Comparison of ENCODE assay signal across 8 cellular contexts in genomic region chr17:79842656-79843474, GRCh38. TPM values are rescaled to one million over a fixed set of nuclear protein-coding genes. Genes with fewer than 3 reads are reported as not detected.
DNase-seq lines count a peak whose midpoint lies in the region; ATAC-seq, FAIRE-seq and TF ChIP-seq lines count a peak whose summit lies in the region.

No MANE protein-coding gene starts in this region.

- no peak overlapping the region for H3K27ac ChIP-seq in pancreas

- no TSS peak for BruUV-seq in Calu3 (replicated peaks; lab: Mats Ljungman, UMichigan)

- in situ Hi-C loops in HAP-1 (cut with MboI; ENCODE audit: low sequenced_read_pairs) = no loop called here

- H3K4me3 Mint-ChIP-seq in Calu3 (ENCODE audit: low read depth, unreplicated experiment) = peak overlapping the region; percentile 64
- peak overlapping the region; percentile 71 for H3K4me3 Mint-ChIP-seq in central memory CD8-positive, alpha-beta T cell

- DNase-seq in Calu3 = no peak
- peak; percentile 64 for DNase-seq in NB4 (ENCODE audit: low read depth)
- peak; percentile 13 to 21 for DNase-seq in central memory CD8-positive, alpha-beta T cell (ENCODE audit: low spot score in 2 of 2)
- peak in 2 of 6 donors; percentile 32 for DNase-seq in pancreas
- no peak for DNase-seq in HAP-1 (ENCODE audit: low spot score in 2 of 2)
- no peak for DNase-seq in hypothalamus (lab: John Stamatoyannopoulos, UW)

- H3K36me3 ChIP-seq in pancreas (no peaks in the 10 kb centered on the region), HAP-1 (replicated peaks) (no peaks in the 10 kb centered on the region)

- CTCF ChIA-PET in Calu3 (lab: Charles Lee) = interaction anchor here (0.6 kb wide), 1 partner anchor 781 kb away, joined by 6 read pairs; no protein-coding TSS in a partner anchor

- H3K36me3 Mint-ChIP-seq in Calu3 (ENCODE audit: insufficient read depth, unreplicated experiment) = peaks cover 43% of the 10 kb centered on the region
- peaks cover 30% of the 10 kb centered on the region for H3K36me3 Mint-ChIP-seq in central memory CD8-positive, alpha-beta T cell (ENCODE audit: insufficient read depth)

- intact Hi-C loops in Calu3 (cut with micrococcal nuclease; ENCODE audit: unreplicated experiment) = no loop called here
- intact Hi-C loops in pancreas (cut with DNase I) = no loop called here

- no peak for ATAC-seq in central memory CD8-positive, alpha-beta T cell (replicated peaks; ENCODE audit: extremely low read depth, poor library complexity, severe bottlenecking)
- ATAC-seq in pancreas (no peak), GM18520 (IDR thresholded peaks at IDR 0.05; ENCODE audit: unreplicated experiment) (no peak), GM19452 (IDR thresholded peaks at IDR 0.05; ENCODE audit: unreplicated experiment) (no peak)

- H3K9me3 Mint-ChIP-seq in Calu3 (ENCODE audit: low read depth, unreplicated experiment) = no peaks in the 10 kb centered on the region
- no peaks in the 10 kb centered on the region for H3K9me3 Mint-ChIP-seq in central memory CD8-positive, alpha-beta T cell

- H3K9me3 ChIP-seq in pancreas (no peaks in the 10 kb centered on the region), HAP-1 (no peaks in the 10 kb centered on the region)

- H3K4me1 Mint-ChIP-seq in Calu3 (ENCODE audit: low read depth, unreplicated experiment) = no peaks in the 10 kb centered on the region
- H3K4me1 Mint-ChIP-seq in central memory CD8-positive, alpha-beta T cell = peaks cover 19% of the 10 kb centered on the region

- H3K4me3 ChIP-seq in NB4 (ENCODE audit: low read depth, low read length) (no peak overlapping the region), pancreas (peak overlapping the region; percentile 31 to 60 (median 46)), HAP-1 (no peak overlapping the region)

- TF ChIP-seq POLR2A in NB4 (IDR thresholded peaks at IDR 0.05; ENCODE audit: extremely low read depth, insufficient read length) = no peak

- peaks cover 38% of the 10 kb centered on the region for H3K27me3 Mint-ChIP-seq in Calu3 (ENCODE audit: unreplicated experiment)
- peaks cover 41% of the 10 kb centered on the region for H3K27me3 Mint-ChIP-seq in central memory CD8-positive, alpha-beta T cell

- FAIRE-seq in pancreas (lab: Jason Lieb, UNC) = no peak

- H3K4me1 ChIP-seq in pancreas = peaks cover 11 to 31% (median 19%) of the 10 kb centered on the region in 3 donors
- H3K4me1 ChIP-seq in HAP-1 = peaks cover 6% of the 10 kb centered on the region

- WGBS in pancreas, 2 donors = 11 to 12% methylated on average over 51 to 66 of the region's 66 CpGs

- H3K27ac Mint-ChIP-seq in Calu3 (ENCODE audit: unreplicated experiment) = no peak overlapping the region
- peak overlapping the region; percentile 32 for H3K27ac Mint-ChIP-seq in central memory CD8-positive, alpha-beta T cell (ENCODE audit: low read depth)

- H3K27me3 ChIP-seq in pancreas = peaks cover 0 to 24% (median 1%) of the 10 kb centered on the region in 4 donors
- H3K27me3 ChIP-seq in HAP-1 (ENCODE audit: low read depth) = no peaks in the 10 kb centered on the region

- TF ChIP-seq CTCF in Calu3 (IDR thresholded peaks at IDR 0.05; ENCODE audit: unreplicated experiment) = no peak
- TF ChIP-seq CTCF in NB4 (IDR thresholded peaks at IDR 0.05; ENCODE audit: low read depth, low read length) = no peak
- no peak for TF ChIP-seq CTCF in pancreas (IDR thresholded peaks at IDR 0.05)

RNA-seq across cellular contexts. Expression of gene CBX4, which starts 3.6 kb away (rescaled TPM):
- total RNA-seq in Calu3 (2022) (40.2 and 46.8 TPM in 2 replicates), pancreas (10 to 100 TPM; 11.1 to 42.4 (median 18.0) TPM)
- 10 to 100 TPM; 15.0 to 18.5 TPM for polyA plus RNA-seq in pancreas

RNA-seq across cellular contexts. Expression of gene CBX8, which starts 46.0 kb away (rescaled TPM):
- total RNA-seq in Calu3 (2022) = 11.1 and 11.8 TPM in 2 replicates
- 1 to 10 TPM; 1.6 to 5.7 (median 3.6) TPM for total RNA-seq in pancreas
- 1 to 10 TPM; 4.5 to 5.2 TPM for polyA plus RNA-seq in pancreas

Comparison
In these comparisons a context has a peak if more than half of its experiments do, and no peak if none do; other contexts are left out.
1. DNase-seq: peak in NB4 (single experiment) and central memory CD8-positive, alpha-beta T cell (2 of 2); none in Calu3 (single experiment), HAP-1 (0 of 2) and hypothalamus (0 of 51).
2. H3K4me3 ChIP-seq: peak in pancreas (4 of 4); none in NB4 (single experiment) and HAP-1 (single experiment).